In the genomic region with DNA sequence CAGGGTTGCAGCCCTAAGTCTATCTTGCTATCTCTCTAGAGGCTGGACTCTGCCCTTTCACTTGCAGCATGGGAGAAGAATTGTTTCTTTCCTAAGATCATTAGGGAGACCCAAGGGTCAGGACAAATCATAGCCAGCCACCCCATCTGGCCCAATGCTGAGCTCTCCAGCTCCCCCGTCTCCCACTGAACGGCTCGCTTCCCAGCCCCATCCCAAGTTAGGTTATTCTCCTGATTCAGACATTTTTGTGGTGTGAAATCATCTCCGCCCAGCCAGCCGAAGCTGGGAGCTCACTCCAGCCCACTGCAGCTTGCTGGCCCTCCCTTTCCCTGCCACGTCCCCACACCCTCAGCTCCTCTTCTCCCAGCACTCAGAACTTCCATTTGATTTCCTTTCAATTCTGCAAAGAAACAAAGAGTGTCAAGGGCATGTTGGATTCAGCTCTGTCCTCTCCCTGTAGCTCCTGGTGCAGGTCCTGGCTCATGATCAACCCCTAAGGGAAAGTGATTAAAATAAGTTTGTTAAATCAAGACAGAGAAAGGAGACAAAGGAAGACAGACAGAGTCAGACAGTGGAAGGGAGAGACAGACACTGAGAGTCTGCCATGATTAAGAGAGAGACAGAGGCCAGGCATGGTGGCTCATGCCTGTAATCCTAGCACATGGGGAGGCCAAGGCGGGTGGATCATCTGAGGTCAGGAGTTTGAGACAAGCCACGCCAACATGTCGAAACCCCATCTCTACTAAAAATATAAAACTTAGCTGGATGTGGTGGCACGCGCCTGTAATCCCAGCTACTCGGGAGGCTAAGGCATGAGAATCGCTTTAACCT, we compare ENCODE assay signal across 8 cellular contexts. TPM values are rescaled to one million over a fixed set of nuclear protein-coding genes. Genes with fewer than 3 reads are reported as not detected.
DNase-seq lines count a peak whose midpoint lies in the region; ATAC-seq and TF ChIP-seq lines count a peak whose summit lies in the region.

No MANE protein-coding gene starts in this region.

- H3K4me1 ChIP-seq in stomach smooth muscle (ENCODE audit: control insufficient read depth, insufficient read depth, low read length) = peaks cover 17% of the 10 kb centered on the region

- ATAC-seq in GM19351 (IDR thresholded peaks at IDR 0.05; ENCODE audit: unreplicated experiment) = no peak
- no peak for ATAC-seq in HG03565 (IDR thresholded peaks at IDR 0.05; ENCODE audit: unreplicated experiment)
- no peak for ATAC-seq in HG02588 (IDR thresholded peaks at IDR 0.05; ENCODE audit: unreplicated experiment)

- no peak overlapping the region for H3K4me3 ChIP-seq in HFF-Myc (replicated peaks; ENCODE audit: low read depth, low read length)
- no peak overlapping the region for H3K4me3 ChIP-seq in cardiac fibroblast (replicated peaks in 1 of 2; ENCODE audit: low read depth in 2 of 2, low read length in 2 of 2)
- H3K4me3 ChIP-seq in kidney epithelial cell (ENCODE audit: low read depth, low read length) = no peak overlapping the region
- H3K4me3 ChIP-seq in stomach smooth muscle (ENCODE audit: low read length in 2 of 2) = peak overlapping the region in 1 of 2 donors; percentile 49

- H3K27me3 ChIP-seq in kidney epithelial cell (ENCODE audit: control insufficient read depth, insufficient read depth, low read length) (no peaks in the 10 kb centered on the region), stomach smooth muscle (ENCODE audit: control insufficient read depth in 1 of 2, insufficient read depth in 2 of 2, low read length in 2 of 2) (peaks cover 4 to 6% of the 10 kb centered on the region in 2 donors)

- peak overlapping the region; percentile 49 for H3K27ac ChIP-seq in stomach smooth muscle (ENCODE audit: low read length)

- no peaks in the 10 kb centered on the region for H3K36me3 ChIP-seq in kidney epithelial cell (ENCODE audit: control insufficient read depth, insufficient read depth, low read length)
- H3K36me3 ChIP-seq in stomach smooth muscle (ENCODE audit: control insufficient read depth in 2 of 2, insufficient read depth in 2 of 2, low read length in 2 of 2) = no peaks in the 10 kb centered on the region

- TF ChIP-seq CTCF in HFF-Myc (IDR thresholded peaks at IDR 0.05; ENCODE audit: low read depth, low read length, missing control alignments) (no peak), cardiac fibroblast (IDR thresholded peaks at IDR 0.05; ENCODE audit: low read depth, low read length) (no peak), kidney epithelial cell (IDR thresholded peaks at IDR 0.05; ENCODE audit: insufficient read depth, low read length, poor library complexity, severe bottlenecking) (no peak)

- no peaks in the 10 kb centered on the region for H3K9me3 ChIP-seq in stomach smooth muscle (ENCODE audit: control insufficient read depth in 2 of 2, low read length in 2 of 2)

- peak overlapping the region in 1 of 2 donors; percentile 31 for H3K9ac ChIP-seq in stomach smooth muscle (ENCODE audit: low read length in 2 of 2)

- DNase-seq in HFF-Myc (ENCODE audit: extremely low read depth, low read depth) (peak; percentile 92), cardiac fibroblast (ENCODE audit: low read depth in 2 of 2) (peak; percentile 97 to 98), kidney epithelial cell (ENCODE audit: low read depth) (peak; percentile 93), cerebellum (ENCODE audit: low spot score) (no peak)

RNA-seq across cellular contexts. Expression of a gene that starts 12.6 kb away (rescaled TPM):
- total RNA-seq in kidney epithelial cell = 139 and 140 TPM in 2 replicates
- total RNA-seq in cerebellum = 148 TPM

RNA-seq across cellular contexts. Expression of a gene that starts 59.1 kb away (rescaled TPM):
- total RNA-seq in kidney epithelial cell (91.6 and 118 TPM in 2 replicates), cerebellum (24.4 TPM)
